1 cellular context compared by ENCODE assay signal in the genomic region with DNA sequence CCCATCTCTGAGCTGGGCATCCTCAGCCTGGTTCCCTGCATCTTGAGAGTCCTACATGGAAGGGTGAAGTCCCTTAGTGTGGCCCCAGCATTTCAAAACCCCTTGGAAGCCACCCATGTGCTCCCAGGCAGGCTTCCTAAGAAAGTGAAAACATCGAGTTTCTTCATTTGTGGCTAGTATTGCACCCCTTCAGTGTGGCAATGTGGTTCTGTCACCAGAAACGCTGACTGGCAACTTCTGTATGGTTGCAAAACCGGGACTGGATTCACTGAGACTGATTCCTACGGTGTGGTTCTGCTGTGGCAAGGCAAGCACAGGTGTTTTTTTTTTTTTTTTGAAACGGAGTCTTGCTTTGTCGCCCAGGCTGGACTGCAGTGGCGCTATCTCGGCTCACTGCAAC.
TF ChIP-seq lines count a peak whose summit lies in the region.

No MANE protein-coding gene starts in this region.

TF ChIP-seq in GM23338, 12 proteins besides CTCF, POLR2A, EP300 and RAD21 (continued from another document):
- TF ChIP-seq NANOG (IDR thresholded peaks at IDR 0.05; ENCODE audit: borderline replicate concordance), result no peak
- TF ChIP-seq, protein P1, sequence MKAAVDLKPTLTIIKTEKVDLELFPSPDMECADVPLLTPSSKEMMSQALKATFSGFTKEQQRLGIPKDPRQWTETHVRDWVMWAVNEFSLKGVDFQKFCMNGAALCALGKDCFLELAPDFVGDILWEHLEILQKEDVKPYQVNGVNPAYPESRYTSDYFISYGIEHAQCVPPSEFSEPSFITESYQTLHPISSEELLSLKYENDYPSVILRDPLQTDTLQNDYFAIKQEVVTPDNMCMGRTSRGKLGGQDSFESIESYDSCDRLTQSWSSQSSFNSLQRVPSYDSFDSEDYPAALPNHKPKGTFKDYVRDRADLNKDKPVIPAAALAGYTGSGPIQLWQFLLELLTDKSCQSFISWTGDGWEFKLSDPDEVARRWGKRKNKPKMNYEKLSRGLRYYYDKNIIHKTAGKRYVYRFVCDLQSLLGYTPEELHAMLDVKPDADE (IDR thresholded peaks at IDR 0.05), result no peak
